1 cellular context compared by ENCODE assay signal in the genomic region with DNA sequence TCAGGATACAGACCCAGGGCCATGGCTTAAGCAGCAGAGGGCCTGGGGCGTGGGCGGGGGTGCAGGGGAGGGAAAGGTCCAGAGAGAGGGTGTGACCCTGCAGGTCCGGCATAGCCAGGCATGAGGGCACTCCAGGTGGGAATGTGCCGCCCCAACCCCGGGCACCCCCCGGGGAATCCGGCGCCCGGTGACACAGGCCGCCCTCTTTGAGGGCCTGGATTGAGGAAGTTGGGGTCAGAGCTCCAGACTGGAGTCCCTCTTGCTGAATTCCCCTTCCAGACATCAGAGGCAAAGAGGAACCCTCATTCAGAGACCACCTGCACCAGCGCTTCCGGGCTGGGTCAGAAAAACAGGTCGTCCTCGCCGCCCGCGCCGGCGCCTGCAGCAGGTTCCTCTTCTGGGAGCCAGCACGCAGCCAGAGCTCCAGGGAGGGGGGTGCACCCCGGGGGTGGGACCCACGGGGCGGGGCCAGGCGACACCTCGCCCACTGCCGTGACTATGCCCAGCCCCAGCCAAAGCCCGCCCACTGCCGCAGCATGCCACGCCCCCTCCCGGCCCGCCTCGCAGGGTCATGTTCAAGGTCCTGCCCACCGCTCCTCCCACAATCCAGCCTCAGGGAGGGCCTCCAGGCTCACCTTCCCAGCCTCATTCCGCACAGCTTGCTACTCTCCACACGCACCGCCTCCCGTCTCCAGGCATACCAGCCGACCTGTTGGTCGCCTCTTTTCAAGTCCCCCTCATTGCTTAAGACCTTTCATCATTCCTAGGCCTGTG.
TF ChIP-seq lines count a peak whose summit lies in the region.

No MANE protein-coding gene starts in this region.

TF ChIP-seq in HepG2, 621 proteins besides CTCF, POLR2A, EP300 and RAD21 (continued from another document and continues in another):
- TF ChIP-seq, protein P1, sequence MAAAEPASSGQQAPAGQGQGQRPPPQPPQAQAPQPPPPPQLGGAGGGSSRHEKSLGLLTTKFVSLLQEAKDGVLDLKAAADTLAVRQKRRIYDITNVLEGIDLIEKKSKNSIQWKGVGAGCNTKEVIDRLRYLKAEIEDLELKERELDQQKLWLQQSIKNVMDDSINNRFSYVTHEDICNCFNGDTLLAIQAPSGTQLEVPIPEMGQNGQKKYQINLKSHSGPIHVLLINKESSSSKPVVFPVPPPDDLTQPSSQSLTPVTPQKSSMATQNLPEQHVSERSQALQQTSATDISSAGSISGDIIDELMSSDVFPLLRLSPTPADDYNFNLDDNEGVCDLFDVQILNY (CRISPR knock-in tag; conservative IDR thresholded peaks at IDR 0.05) = no peak
- TF ChIP-seq FOXA1 (IDR thresholded peaks at IDR 0.05) (no peak), FOXA1 (CRISPR knock-in tag; IDR thresholded peaks at IDR 0.05) (no peak), IKZF4 (CRISPR knock-in tag; IDR thresholded peaks at IDR 0.05; ENCODE audit: borderline replicate concordance, low read depth, not compliant biosample characterization) (no peak), ZNF83 (CRISPR knock-in tag; IDR thresholded peaks at IDR 0.05; ENCODE audit: borderline replicate concordance) (no peak), ZFX (CRISPR knock-in tag; IDR thresholded peaks at IDR 0.05; ENCODE audit: low read depth) (peak; percentile 31; the same call in 1 of the 2 replicates), ZFP90 (CRISPR knock-in tag; IDR thresholded peaks at IDR 0.05; ENCODE audit: borderline replicate concordance) (no peak), ELF3 (CRISPR knock-in tag; IDR thresholded peaks at IDR 0.05) (no peak), NCOR1 (IDR thresholded peaks at IDR 0.05; ENCODE audit: borderline replicate concordance, low read length) (peak; percentile 49; the same call in 1 of the 2 replicates), BHLHE40 (IDR thresholded peaks at IDR 0.05; ENCODE audit: low read length) (no peak), DDIT3 (CRISPR knock-in tag; IDR thresholded peaks at IDR 0.05) (no peak), AGO2 (optimal IDR thresholded peaks at IDR 0.05; ENCODE audit: low read depth, low read length) (no peak), MBD4 (IDR thresholded peaks at IDR 0.05; ENCODE audit: borderline replicate concordance, low read length) (no peak), NFATC3 (CRISPR knock-in tag; IDR thresholded peaks at IDR 0.05) (no peak), PREB (CRISPR knock-in tag; IDR thresholded peaks at IDR 0.05) (no peak), ZNF766 (CRISPR knock-in tag; IDR thresholded peaks at IDR 0.05; ENCODE audit: borderline replicate concordance) (no peak), ZBTB21 (CRISPR knock-in tag; IDR thresholded peaks at IDR 0.05) (no peak), ZNF512 (CRISPR knock-in tag; IDR thresholded peaks at IDR 0.05) (no peak), U2AF2 (IDR thresholded peaks at IDR 0.05; ENCODE audit: low read depth, low read length) (no peak), ZNF121 (CRISPR knock-in tag; IDR thresholded peaks at IDR 0.05) (no peak), ATF5 (CRISPR knock-in tag; IDR thresholded peaks at IDR 0.05; ENCODE audit: low read depth) (no peak), MIXL1 (CRISPR knock-in tag; IDR thresholded peaks at IDR 0.05) (no peak), ZNF253 (CRISPR knock-in tag; IDR thresholded peaks at IDR 0.05; ENCODE audit: borderline replicate concordance) (no peak), TP53 (CRISPR knock-in tag; conservative IDR thresholded peaks at IDR 0.05) (no peak), GATA4 (IDR thresholded peaks at IDR 0.05; ENCODE audit: borderline replicate concordance, low read depth) (no peak), NCOA2 (CRISPR knock-in tag; IDR thresholded peaks at IDR 0.05) (peak; percentile 28; the same call in 1 of the 2 replicates), PHF20 (CRISPR knock-in tag; IDR thresholded peaks at IDR 0.05) (no peak), HMG20B (CRISPR knock-in tag; conservative IDR thresholded peaks at IDR 0.05) (no peak), ZNF234 (CRISPR knock-in tag; conservative IDR thresholded peaks at IDR 0.05) (no peak), TSC22D2 (CRISPR knock-in tag; IDR thresholded peaks at IDR 0.05; ENCODE audit: borderline replicate concordance) (no peak), ZFP82 (CRISPR knock-in tag; IDR thresholded peaks at IDR 0.05; ENCODE audit: borderline replicate concordance) (no peak), EEA1 (CRISPR knock-in tag; IDR thresholded peaks at IDR 0.05; ENCODE audit: borderline replicate concordance) (no peak), LCORL (IDR thresholded peaks at IDR 0.05) (no peak), LCORL (CRISPR knock-in tag; IDR thresholded peaks at IDR 0.05) (no peak; the same call in 1 of the 2 replicates), ZNF143 (CRISPR knock-in tag; IDR thresholded peaks at IDR 0.05) (no peak), ZNF629 (CRISPR knock-in tag; conservative IDR thresholded peaks at IDR 0.05) (no peak), RFX1 (IDR thresholded peaks at IDR 0.05) (no peak), ZNF619 (CRISPR knock-in tag; IDR thresholded peaks at IDR 0.05) (no peak), NR3C1 (CRISPR knock-in tag; IDR thresholded peaks at IDR 0.05) (no peak), KLF9 (CRISPR knock-in tag; IDR thresholded peaks at IDR 0.05; ENCODE audit: low read depth) (no peak), GPN1 (CRISPR knock-in tag; IDR thresholded peaks at IDR 0.05; ENCODE audit: borderline replicate concordance) (no peak), ZNF569 (CRISPR knock-in tag; IDR thresholded peaks at IDR 0.05; ENCODE audit: borderline replicate concordance) (no peak), ERF (CRISPR knock-in tag; IDR thresholded peaks at IDR 0.05) (0 out of 2 replicates have a peak, but pooled peaks have one; percentile 28), ZNF747 (CRISPR knock-in tag; IDR thresholded peaks at IDR 0.05; ENCODE audit: borderline replicate concordance) (no peak), FOXK2 (IDR thresholded peaks at IDR 0.05) (no peak), MYC (CRISPR knock-in tag; IDR thresholded peaks at IDR 0.05; ENCODE audit: borderline replicate concordance) (peak; percentile 75; the same call in 1 of the 2 replicates), ZMAT3 (CRISPR knock-in tag; conservative IDR thresholded peaks at IDR 0.05) (no peak), CREBL2 (CRISPR knock-in tag; IDR thresholded peaks at IDR 0.05; ENCODE audit: borderline replicate concordance) (no peak), CC2D1A (CRISPR knock-in tag; IDR thresholded peaks at IDR 0.05) (no peak), REL (CRISPR knock-in tag; conservative IDR thresholded peaks at IDR 0.05) (no peak), HMG20A (CRISPR knock-in tag; IDR thresholded peaks at IDR 0.05; ENCODE audit: borderline replicate concordance) (no peak), HHEX (CRISPR knock-in tag; IDR thresholded peaks at IDR 0.05) (no peak), ZNF367 (CRISPR knock-in tag; IDR thresholded peaks at IDR 0.05; ENCODE audit: borderline replicate concordance) (no peak), ZNF710 (CRISPR knock-in tag; IDR thresholded peaks at IDR 0.05; ENCODE audit: borderline replicate concordance) (no peak), ZEB1 (IDR thresholded peaks at IDR 0.05; ENCODE audit: insufficient replicate concordance, low read depth) (no peak), SMAD3 (CRISPR knock-in tag; IDR thresholded peaks at IDR 0.05) (no peak), NFE2 (CRISPR knock-in tag; IDR thresholded peaks at IDR 0.05) (no peak)
- TF ChIP-seq, protein P2, sequence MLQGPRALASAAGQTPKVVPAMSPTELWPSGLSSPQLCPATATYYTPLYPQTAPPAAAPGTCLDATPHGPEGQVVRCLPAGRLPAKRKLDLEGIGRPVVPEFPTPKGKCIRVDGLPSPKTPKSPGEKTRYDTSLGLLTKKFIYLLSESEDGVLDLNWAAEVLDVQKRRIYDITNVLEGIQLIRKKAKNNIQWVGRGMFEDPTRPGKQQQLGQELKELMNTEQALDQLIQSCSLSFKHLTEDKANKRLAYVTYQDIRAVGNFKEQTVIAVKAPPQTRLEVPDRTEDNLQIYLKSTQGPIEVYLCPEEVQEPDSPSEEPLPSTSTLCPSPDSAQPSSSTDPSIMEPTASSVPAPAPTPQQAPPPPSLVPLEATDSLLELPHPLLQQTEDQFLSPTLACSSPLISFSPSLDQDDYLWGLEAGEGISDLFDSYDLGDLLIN (CRISPR knock-in tag; IDR thresholded peaks at IDR 0.05; ENCODE audit: borderline replicate concordance) = peak; percentile 48; the same call in 1 of the 2 replicates
- TF ChIP-seq, protein P3, sequence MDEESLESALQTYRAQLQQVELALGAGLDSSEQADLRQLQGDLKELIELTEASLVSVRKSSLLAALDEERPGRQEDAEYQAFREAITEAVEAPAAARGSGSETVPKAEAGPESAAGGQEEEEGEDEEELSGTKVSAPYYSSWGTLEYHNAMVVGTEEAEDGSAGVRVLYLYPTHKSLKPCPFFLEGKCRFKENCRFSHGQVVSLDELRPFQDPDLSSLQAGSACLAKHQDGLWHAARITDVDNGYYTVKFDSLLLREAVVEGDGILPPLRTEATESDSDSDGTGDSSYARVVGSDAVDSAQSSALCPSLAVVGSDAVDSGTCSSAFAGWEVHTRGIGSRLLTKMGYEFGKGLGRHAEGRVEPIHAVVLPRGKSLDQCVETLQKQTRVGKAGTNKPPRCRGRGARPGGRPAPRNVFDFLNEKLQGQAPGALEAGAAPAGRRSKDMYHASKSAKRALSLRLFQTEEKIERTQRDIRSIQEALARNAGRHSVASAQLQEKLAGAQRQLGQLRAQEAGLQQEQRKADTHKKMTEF (CRISPR knock-in tag; IDR thresholded peaks at IDR 0.05) = 0 out of 2 replicates have a peak, but pooled peaks have one; percentile 24
- TF ChIP-seq, protein P4, sequence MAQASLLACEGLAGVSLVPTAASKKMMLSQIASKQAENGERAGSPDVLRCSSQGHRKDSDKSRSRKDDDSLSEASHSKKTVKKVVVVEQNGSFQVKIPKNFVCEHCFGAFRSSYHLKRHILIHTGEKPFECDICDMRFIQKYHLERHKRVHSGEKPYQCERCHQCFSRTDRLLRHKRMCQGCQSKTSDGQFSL (CRISPR knock-in tag; IDR thresholded peaks at IDR 0.05) = 0 out of 2 replicates have a peak, but pooled peaks have one; percentile 16
- TF ChIP-seq, protein P5, sequence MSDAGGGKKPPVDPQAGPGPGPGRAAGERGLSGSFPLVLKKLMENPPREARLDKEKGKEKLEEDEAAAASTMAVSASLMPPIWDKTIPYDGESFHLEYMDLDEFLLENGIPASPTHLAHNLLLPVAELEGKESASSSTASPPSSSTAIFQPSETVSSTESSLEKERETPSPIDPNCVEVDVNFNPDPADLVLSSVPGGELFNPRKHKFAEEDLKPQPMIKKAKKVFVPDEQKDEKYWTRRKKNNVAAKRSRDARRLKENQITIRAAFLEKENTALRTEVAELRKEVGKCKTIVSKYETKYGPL (CRISPR knock-in tag; IDR thresholded peaks at IDR 0.05) = no peak
- TF ChIP-seq, protein P6, sequence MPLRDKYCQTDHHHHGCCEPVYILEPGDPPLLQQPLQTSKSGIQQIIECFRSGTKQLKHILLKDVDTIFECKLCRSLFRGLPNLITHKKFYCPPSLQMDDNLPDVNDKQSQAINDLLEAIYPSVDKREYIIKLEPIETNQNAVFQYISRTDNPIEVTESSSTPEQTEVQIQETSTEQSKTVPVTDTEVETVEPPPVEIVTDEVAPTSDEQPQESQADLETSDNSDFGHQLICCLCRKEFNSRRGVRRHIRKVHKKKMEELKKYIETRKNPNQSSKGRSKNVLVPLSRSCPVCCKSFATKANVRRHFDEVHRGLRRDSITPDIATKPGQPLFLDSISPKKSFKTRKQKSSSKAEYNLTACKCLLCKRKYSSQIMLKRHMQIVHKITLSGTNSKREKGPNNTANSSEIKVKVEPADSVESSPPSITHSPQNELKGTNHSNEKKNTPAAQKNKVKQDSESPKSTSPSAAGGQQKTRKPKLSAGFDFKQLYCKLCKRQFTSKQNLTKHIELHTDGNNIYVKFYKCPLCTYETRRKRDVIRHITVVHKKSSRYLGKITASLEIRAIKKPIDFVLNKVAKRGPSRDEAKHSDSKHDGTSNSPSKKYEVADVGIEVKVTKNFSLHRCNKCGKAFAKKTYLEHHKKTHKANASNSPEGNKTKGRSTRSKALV (CRISPR knock-in tag; IDR thresholded peaks at IDR 0.05) = no peak
